In the genomic region with DNA sequence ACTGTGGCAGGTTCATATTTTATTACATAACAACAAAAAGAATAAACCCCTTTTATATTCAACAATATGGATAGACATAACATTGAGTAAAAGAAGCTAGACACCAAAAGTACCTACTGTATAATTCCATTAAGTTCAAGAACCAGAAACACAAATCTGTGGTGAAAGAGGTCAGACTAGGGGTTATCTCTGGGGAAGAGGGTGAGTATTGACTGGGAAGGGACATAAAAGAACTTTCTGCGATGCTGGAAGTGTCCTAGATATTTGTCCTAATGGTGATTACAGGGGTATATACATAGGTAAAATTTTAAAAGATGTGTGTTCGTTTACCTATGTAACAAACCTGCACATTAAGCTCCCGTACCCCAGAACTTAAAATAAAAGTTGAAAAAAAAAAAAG, we compare ENCODE assay signal across 28 cellular contexts.
"Had no signal": no experiment of that assay in that cellular context is flagged by ENCODE, and none has a peak within 500 bp of the region (broad histone marks: within the 10 kb centered on the region; RNA-seq: fewer than 3 reads in every experiment).

No MANE protein-coding gene starts in this region.

- H3K9me3 Mint-ChIP-seq: immature natural killer cell had no signal

- H3K4me1 ChIP-seq: left lung, lower lobe of right lung, pancreas, prostate gland, sigmoid colon, thyroid gland, transverse colon, upper lobe of right lung had no signal

- ATAC-seq: left colon; left lung; lower lobe of right lung; naive thymus-derived CD8-positive, alpha-beta T cell; pancreas; right cardiac atrium; stimulated activated memory B cell treated with anti-CD40 and anti-IgM and Interleukin-4, amounts not matched to agents 10 μg/mL and 1 μg/mL and 100 μg/mL, for 72 hours; stimulated activated naive CD8-positive, alpha-beta T cell treated with anti-CD3 and anti-CD28 coated beads, Interleukin-15, amount 100 ng/mL, for 72 hours; upper lobe of right lung had no signal

- DNase-seq: immature natural killer cell; kidney; left colon; left lung; lower lobe of right lung; mesenchymal stem cell; naive thymus-derived CD8-positive, alpha-beta T cell; nucleus accumbens; pancreas; retina; right cardiac atrium; sigmoid colon; stimulated activated CD4-positive, alpha-beta T cell treated with anti-CD3 and anti-CD28 coated beads, Interleukin-1b, Interleukin-23, amount 100 ng/mL, for 48 hours; stimulated activated CD4-positive, alpha-beta T cell treated with anti-CD3 and anti-CD28 coated beads, Interleukin-2, amount 100 ng/mL, for 48 hours; stimulated activated CD4-positive, alpha-beta T cell treated with anti-CD3 and anti-CD28 coated beads, Interleukin-4, amount 100 ng/mL, for 4 hours; stimulated activated CD8-positive, alpha-beta memory T cell treated with anti-CD3 and anti-CD28 coated beads, Interleukin-4, amount 100 ng/mL, for 48 hours; stimulated activated naive CD4-positive, alpha-beta T cell treated with Interleukin-2 at 50 U/mL for 16 hours; stimulated activated naive CD8-positive, alpha-beta T cell treated with anti-CD3 and anti-CD28 coated beads, Interleukin-15, amount 100 ng/mL, for 72 hours; thyroid gland; transverse colon; upper lobe of right lung had no signal

- H3K9me3 ChIP-seq: left lung, lower lobe of right lung, pancreas, prostate gland, thyroid gland, transverse colon, upper lobe of right lung had no signal

- H3K36me3 ChIP-seq: left lung, lower lobe of right lung, pancreas, prostate gland, thyroid gland, transverse colon, upper lobe of right lung had no signal

- H3K27me3 Mint-ChIP-seq: naive thymus-derived CD8-positive, alpha-beta T cell; stimulated activated memory B cell treated with anti-CD40 and anti-IgM and Interleukin-4, amounts not matched to agents 10 μg/mL and 1 μg/mL and 100 μg/mL, for 72 hours; stimulated activated naive CD8-positive, alpha-beta T cell treated with anti-CD3 and anti-CD28 coated beads, Interleukin-15, amount 100 ng/mL, for 72 hours had no signal

- H3K27me3 ChIP-seq: left lung, pancreas, sigmoid colon, thyroid gland, transverse colon, upper lobe of right lung had no signal

- H3K4me3 Mint-ChIP-seq: immature natural killer cell; naive thymus-derived CD8-positive, alpha-beta T cell; nephron; neural crest cell; stimulated activated memory B cell treated with anti-CD40 and anti-IgM and Interleukin-4, amounts not matched to agents 10 μg/mL and 1 μg/mL and 100 μg/mL, for 72 hours; stimulated activated naive CD8-positive, alpha-beta T cell treated with anti-CD3 and anti-CD28 coated beads, Interleukin-15, amount 100 ng/mL, for 72 hours had no signal

- H3K27ac ChIP-seq: left lung, lower lobe of right lung, pancreas, prostate gland, sigmoid colon, thyroid gland, transverse colon, upper lobe of right lung had no signal

- FAIRE-seq: islet of Langerhans, kidney, pancreas, small intestine, urothelium cell line had no signal

- H3K27ac Mint-ChIP-seq: immature natural killer cell; naive thymus-derived CD8-positive, alpha-beta T cell; nephron; stimulated activated memory B cell treated with anti-CD40 and anti-IgM and Interleukin-4, amounts not matched to agents 10 μg/mL and 1 μg/mL and 100 μg/mL, for 72 hours; stimulated activated naive CD8-positive, alpha-beta T cell treated with anti-CD3 and anti-CD28 coated beads, Interleukin-15, amount 100 ng/mL, for 72 hours had no signal

- H3K4me1 Mint-ChIP-seq: immature natural killer cell; nephron; neural crest cell; stimulated activated memory B cell treated with anti-CD40 and anti-IgM and Interleukin-4, amounts not matched to agents 10 μg/mL and 1 μg/mL and 100 μg/mL, for 72 hours had no signal

- H3K4me3 ChIP-seq: left lung, lower lobe of right lung, pancreas, prostate gland, sigmoid colon, thyroid gland, transverse colon, upper lobe of right lung had no signal
